In genomic region chr21:37563641-37564340, GRCh38 we compare ENCODE assay signal across 8 cellular contexts.
A peak's percentile ranks its signal among the peaks of the same experiment; 100 is the strongest.
DNase-seq lines count a peak whose midpoint lies in the region; ATAC-seq and TF ChIP-seq lines count a peak whose summit lies in the region.

No MANE protein-coding gene starts in this region.

- CTCF ChIA-PET in Calu3 (lab: Charles Lee): interaction anchor here (0.8 to 1.9 kb wide), 9 partner anchors 19 to 138 kb away, joined by 3 to 5 read pairs (median 4); no protein-coding TSS in a partner anchor

- peaks cover 29% of the 10 kb centered on the region for H3K36me3 Mint-ChIP-seq in Calu3 (ENCODE audit: insufficient read depth, unreplicated experiment)

- peaks cover 5% of the 10 kb centered on the region for H3K27me3 Mint-ChIP-seq in Calu3 (ENCODE audit: unreplicated experiment)

- H3K4me1 Mint-ChIP-seq in Calu3 (ENCODE audit: low read depth, unreplicated experiment): peaks cover 15% of the 10 kb centered on the region

- intact Hi-C loops in Calu3 (cut with micrococcal nuclease; ENCODE audit: unreplicated experiment): loop anchor here (2.0 kb wide), 1 partner anchor 73 kb away; no protein-coding TSS in a partner anchor

- H3K27ac ChIP-seq in mesodermal cell (ENCODE audit: low read depth, low read length, severe bottlenecking): peak overlapping the region; percentile 98

- H3K9ac ChIP-seq in endocrine pancreas (ENCODE audit: control insufficient read depth, insufficient read depth, low read length): peak overlapping the region; percentile 100

- no peaks in the 10 kb centered on the region for H3K27me3 ChIP-seq in endocrine pancreas (ENCODE audit: control insufficient read depth, insufficient read depth, low read length)

- H3K36me3 ChIP-seq in endocrine pancreas (ENCODE audit: control insufficient read depth, insufficient read depth, low read length): no peaks in the 10 kb centered on the region
- no peaks in the 10 kb centered on the region for H3K36me3 ChIP-seq in mesodermal cell (ENCODE audit: control insufficient read depth, insufficient read depth, low read length)

- H3K4me1 ChIP-seq in endocrine pancreas (ENCODE audit: control insufficient read depth, insufficient read depth, low read length) (no peaks in the 10 kb centered on the region), mesodermal cell (ENCODE audit: control insufficient read depth, insufficient read depth, low read length, poor library complexity, severe bottlenecking) (peaks cover 11% of the 10 kb centered on the region)

- H3K27ac Mint-ChIP-seq in Calu3 (ENCODE audit: unreplicated experiment): peak overlapping the region; percentile 98

- H3K9me3 ChIP-seq in endocrine pancreas (ENCODE audit: control insufficient read depth, low read length) (no peaks in the 10 kb centered on the region), mesodermal cell (ENCODE audit: control insufficient read depth, low read length) (peaks cover 7% of the 10 kb centered on the region)

- no peak for TF ChIP-seq CTCF in Calu3 (IDR thresholded peaks at IDR 0.05; ENCODE audit: unreplicated experiment)

- no TSS peak for BruUV-seq in Calu3 (replicated peaks; lab: Mats Ljungman, UMichigan)

- WGBS in mesodermal cell (ENCODE audit: insufficient coverage in 2 of 2), 2 experiments: 28% methylated on average over 50 to 67 of the region's 67 CpGs

- peaks cover 2% of the 10 kb centered on the region for H3K9me3 Mint-ChIP-seq in Calu3 (ENCODE audit: low read depth, unreplicated experiment)

- peak; percentile 92 for DNase-seq in Calu3
- DNase-seq in HT1080 (ENCODE audit: low read depth): peak; percentile 94
- peak; percentile 47 for DNase-seq in NK-92 (lab: John Stamatoyannopoulos, UW; ENCODE audit: unreplicated experiment)
- DNase-seq in activated CD8-positive, alpha-beta memory T cell treated with anti-CD3 and anti-CD28 coated beads, Interleukin-2, amount 50 U/mL, for 1 hour (ENCODE audit: extremely low read depth): peak; percentile 70
- peak; percentile 84 for DNase-seq in stimulated activated CD8-positive, alpha-beta memory T cell treated with anti-CD3 and anti-CD28 coated beads, Interleukin-2, amount 100 ng/mL, for 1 hour (ENCODE audit: low read depth in 2 of 2)

- peak; percentile 71 for ATAC-seq in GM21367 (IDR thresholded peaks at IDR 0.05; ENCODE audit: unreplicated experiment)

- peak overlapping the region; percentile 67 for H3K4me3 ChIP-seq in endocrine pancreas (ENCODE audit: control insufficient read depth, insufficient read depth, low read length)
- H3K4me3 ChIP-seq in mesodermal cell (ENCODE audit: extremely low read depth, insufficient read depth, low read length, poor library complexity, severe bottlenecking): peak overlapping the region; percentile 39

- peak overlapping the region; percentile 80 for H3K4me3 Mint-ChIP-seq in Calu3 (ENCODE audit: low read depth, unreplicated experiment)

Comparison
In these comparisons a context has a peak if more than half of its experiments do, and no peak if none do; other contexts are left out.
1. Peak in every context shown above with its lines: DNase-seq, ATAC-seq, H3K4me3 ChIP-seq and H3K27ac ChIP-seq.